Comparison of ENCODE assay signal across 21 cellular contexts in the genomic region with DNA sequence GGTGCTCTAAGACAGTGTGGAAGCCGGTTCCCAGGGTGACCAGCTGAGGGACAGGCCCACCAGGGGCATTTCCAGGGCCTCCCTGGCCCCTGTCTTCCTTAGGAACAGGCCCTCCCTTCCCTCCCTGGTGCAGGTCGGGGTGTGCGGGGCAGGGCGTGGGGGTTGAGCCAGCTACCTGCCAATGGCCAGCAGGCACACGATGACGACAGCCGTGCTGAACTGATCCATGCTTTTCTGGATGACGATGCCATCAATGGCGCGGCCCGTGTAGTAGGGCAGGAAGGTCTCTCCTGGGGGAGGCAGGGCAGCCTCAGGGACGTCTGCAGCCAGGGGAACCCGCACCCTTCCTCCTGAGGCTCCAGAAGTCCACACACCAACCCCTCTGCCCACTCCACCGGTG.
"Had no signal": no experiment of that assay in that cellular context is flagged by ENCODE, and none has a peak within 500 bp of the region (broad histone marks: within the 10 kb centered on the region; RNA-seq: fewer than 3 reads in every experiment).

No MANE protein-coding gene starts in this region.

- H3K27ac ChIP-seq: ascending aorta, colonic mucosa, sigmoid colon, thyroid gland, upper lobe of right lung had no signal

- FAIRE-seq: frontal cortex had no signal

- H3K36me3 Mint-ChIP-seq: activated naive CD4-positive, alpha-beta T cell treated with anti-CD3 and anti-CD28 coated beads, Interleukin-2, amount 50 U/mL, for 72 hours; memory B cell; WTC11 had no signal

- H3K36me3 ChIP-seq: ascending aorta, colonic mucosa, sigmoid colon, thyroid gland, upper lobe of right lung had no signal

- H3K27me3 Mint-ChIP-seq: activated T-helper 17 cell treated with anti-CD3 and anti-CD28 coated beads, Interleukin-2, amount 50 U/mL, for 72 hours; memory B cell; stimulated activated naive B cell treated with anti-CD40 and anti-IgM and Interleukin-4, amounts not matched to agents 10 μg/mL and 1 μg/mL and 100 μg/mL, for 72 hours had no signal

- H3K27ac Mint-ChIP-seq: activated naive CD4-positive, alpha-beta T cell treated with anti-CD3 and anti-CD28 coated beads, Interleukin-2, amount 50 U/mL, for 72 hours; activated T-helper 17 cell treated with anti-CD3 and anti-CD28 coated beads, Interleukin-2, amount 50 U/mL, for 72 hours; memory B cell; nephron progenitor cell; stimulated activated naive B cell treated with anti-CD40 and anti-IgM and Interleukin-4, amounts not matched to agents 10 μg/mL and 1 μg/mL and 100 μg/mL, for 72 hours; WTC11 had no signal

- H3K4me2 ChIP-seq: smooth muscle cell had no signal

- H3K4me3 Mint-ChIP-seq: activated T-helper 17 cell treated with anti-CD3 and anti-CD28 coated beads, Interleukin-2, amount 50 U/mL, for 72 hours; memory B cell; nephron progenitor cell; stimulated activated naive B cell treated with anti-CD40 and anti-IgM and Interleukin-4, amounts not matched to agents 10 μg/mL and 1 μg/mL and 100 μg/mL, for 72 hours; WTC11 had no signal

- H3K9me3 ChIP-seq: ascending aorta, colonic mucosa, esophagus muscularis mucosa, sigmoid colon, thyroid gland, upper lobe of right lung had no signal

- ATAC-seq: activated naive CD4-positive, alpha-beta T cell treated with anti-CD3 and anti-CD28 coated beads, Interleukin-2, amount 50 U/mL, for 72 hours; activated T-helper 17 cell treated with anti-CD3 and anti-CD28 coated beads, Interleukin-2, amount 50 U/mL, for 72 hours; stimulated activated naive B cell treated with anti-CD40 and anti-IgM and Interleukin-4, amounts not matched to agents 10 μg/mL and 1 μg/mL and 100 μg/mL, for 72 hours; upper lobe of right lung; WTC11 had no signal

- DNase-seq: activated T-cell treated with anti-CD3 and anti-CD28 coated beads, Interleukin-2, amount 50 U/mL, for 1 hour; colonic mucosa; dorsolateral prefrontal cortex; hippocampal formation; nephron progenitor cell; occipital lobe; sigmoid colon; stimulated activated CD4-positive, alpha-beta T cell treated with anti-CD3 and anti-CD28 coated beads, Interleukin-15, amount 100 ng/mL, for 24 hours; stimulated activated CD8-positive, alpha-beta memory T cell treated with anti-CD3 and anti-CD28 coated beads, Interleukin-4, amount 100 ng/mL, for 48 hours; stimulated activated naive B cell treated with anti-CD40 and anti-IgM and Interleukin-4, amounts not matched to agents 10 μg/mL and 1 μg/mL and 100 μg/mL, for 72 hours; T-helper 9 cell; thyroid gland; upper lobe of right lung had no signal

- H3K9me3 Mint-ChIP-seq: activated naive CD4-positive, alpha-beta T cell treated with anti-CD3 and anti-CD28 coated beads, Interleukin-2, amount 50 U/mL, for 72 hours; activated T-helper 17 cell treated with anti-CD3 and anti-CD28 coated beads, Interleukin-2, amount 50 U/mL, for 72 hours; memory B cell; nephron progenitor cell; stimulated activated naive B cell treated with anti-CD40 and anti-IgM and Interleukin-4, amounts not matched to agents 10 μg/mL and 1 μg/mL and 100 μg/mL, for 72 hours; WTC11 had no signal

- H3K4me3 ChIP-seq: ascending aorta, colonic mucosa, dorsolateral prefrontal cortex, esophagus muscularis mucosa, sigmoid colon, smooth muscle cell, thyroid gland, upper lobe of right lung had no signal

- H3K27me3 ChIP-seq: ascending aorta, colonic mucosa, dorsolateral prefrontal cortex, esophagus muscularis mucosa, sigmoid colon, thyroid gland, upper lobe of right lung had no signal

- H3K4me1 Mint-ChIP-seq: WTC11 had no signal
